ENCODE assay signal across 3 cellular contexts in the genomic region with DNA sequence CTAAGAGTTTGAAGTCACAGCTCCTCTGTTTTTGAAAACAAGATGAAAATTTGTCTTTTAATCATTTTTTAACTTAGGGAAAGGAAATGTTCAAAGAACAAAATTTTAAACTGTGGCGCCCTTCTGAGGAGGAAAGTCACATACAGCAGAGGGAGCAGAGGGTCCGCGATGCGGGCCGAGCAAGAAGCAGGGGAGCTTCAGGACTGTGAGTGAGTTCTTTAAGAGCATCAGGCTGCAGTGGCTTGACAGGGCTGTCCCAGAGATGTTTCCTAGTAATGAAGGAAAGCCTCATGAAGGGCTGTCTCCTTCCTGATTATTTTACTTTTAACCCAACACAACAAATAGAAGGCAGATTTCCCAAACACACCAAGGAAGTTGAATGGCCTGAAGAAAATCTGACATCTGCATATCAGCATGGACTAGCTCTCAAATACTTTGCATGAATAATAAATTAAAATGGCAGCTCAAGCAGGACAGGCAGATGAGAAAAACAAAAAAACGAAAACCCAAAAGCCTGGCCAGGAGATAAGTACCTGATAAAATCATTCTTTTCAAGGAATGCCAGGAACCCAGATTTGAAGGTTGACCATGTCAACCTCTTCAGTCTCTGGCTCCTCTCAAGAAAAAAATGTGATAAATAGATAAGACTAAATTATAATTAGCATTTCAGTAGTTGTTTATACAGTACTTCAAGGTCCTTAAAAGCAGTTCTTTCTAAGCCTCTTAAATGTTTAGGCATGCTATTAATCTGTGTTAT.
A peak's percentile ranks its signal among the peaks of the same experiment; 100 is the strongest.
TF ChIP-seq lines count a peak whose summit lies in the region.

No MANE protein-coding gene starts in this region.

TF ChIP-seq in SK-N-SH treated with all-trans-retinoic acid at 6 μM for 48 hours, 23 proteins besides CTCF, POLR2A, EP300 and RAD21:
- TF ChIP-seq ZFP3 (CRISPR knock-in tag; IDR thresholded peaks at IDR 0.05) (no peak), TOX (CRISPR knock-in tag; IDR thresholded peaks at IDR 0.05; ENCODE audit: borderline replicate concordance) (no peak), TCF4 (CRISPR knock-in tag; IDR thresholded peaks at IDR 0.05; ENCODE audit: borderline replicate concordance) (0 out of 2 replicates have a peak, but pooled peaks have one; percentile 39), ISL1 (CRISPR knock-in tag; IDR thresholded peaks at IDR 0.05) (peak; percentile 95), SNAI2 (CRISPR knock-in tag; IDR thresholded peaks at IDR 0.05) (peak; percentile 90), ESRRG (CRISPR knock-in tag; IDR thresholded peaks at IDR 0.05) (no peak), ZNF70 (CRISPR knock-in tag; IDR thresholded peaks at IDR 0.05) (no peak), OSR1 (CRISPR knock-in tag; IDR thresholded peaks at IDR 0.05) (no peak)

TF ChIP-seq in SK-N-SH, 30 proteins besides CTCF, POLR2A, EP300 and RAD21:
- no peak for TF ChIP-seq RXRA (IDR thresholded peaks at IDR 0.05; ENCODE audit: borderline replicate concordance, low read depth)
- no peak for TF ChIP-seq TCF12 (IDR thresholded peaks at IDR 0.05)
- no peak for TF ChIP-seq SMC3 (IDR thresholded peaks at IDR 0.05; ENCODE audit: low read depth, low read length)
- TF ChIP-seq, protein P1, sequence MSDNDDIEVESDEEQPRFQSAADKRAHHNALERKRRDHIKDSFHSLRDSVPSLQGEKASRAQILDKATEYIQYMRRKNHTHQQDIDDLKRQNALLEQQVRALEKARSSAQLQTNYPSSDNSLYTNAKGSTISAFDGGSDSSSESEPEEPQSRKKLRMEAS (IDR thresholded peaks at IDR 0.05; ENCODE audit: low read depth): no peak
- TF ChIP-seq, protein P2, sequence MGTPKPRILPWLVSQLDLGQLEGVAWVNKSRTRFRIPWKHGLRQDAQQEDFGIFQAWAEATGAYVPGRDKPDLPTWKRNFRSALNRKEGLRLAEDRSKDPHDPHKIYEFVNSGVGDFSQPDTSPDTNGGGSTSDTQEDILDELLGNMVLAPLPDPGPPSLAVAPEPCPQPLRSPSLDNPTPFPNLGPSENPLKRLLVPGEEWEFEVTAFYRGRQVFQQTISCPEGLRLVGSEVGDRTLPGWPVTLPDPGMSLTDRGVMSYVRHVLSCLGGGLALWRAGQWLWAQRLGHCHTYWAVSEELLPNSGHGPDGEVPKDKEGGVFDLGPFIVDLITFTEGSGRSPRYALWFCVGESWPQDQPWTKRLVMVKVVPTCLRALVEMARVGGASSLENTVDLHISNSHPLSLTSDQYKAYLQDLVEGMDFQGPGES (IDR thresholded peaks at IDR 0.05; ENCODE audit: low read depth, low read length): no peak
- no peak for TF ChIP-seq YY1 (IDR thresholded peaks at IDR 0.05; ENCODE audit: low read depth)
- TF ChIP-seq MXI1 (IDR thresholded peaks at IDR 0.05; ENCODE audit: low read depth, low read length): no peak
- no peak for TF ChIP-seq CHD2 (IDR thresholded peaks at IDR 0.05; ENCODE audit: low read length, partially characterized antibody)
- no peak for TF ChIP-seq FOXJ3 (CRISPR knock-in tag; IDR thresholded peaks at IDR 0.05)

TF ChIP-seq in H1, 55 proteins besides CTCF, POLR2A, EP300 and RAD21:
- TF ChIP-seq RXRA (IDR thresholded peaks at IDR 0.05; ENCODE audit: insufficient read depth, low read depth, low read length) (no peak), POLR2AphosphoS5 (IDR thresholded peaks at IDR 0.05; ENCODE audit: low read depth, low read length) (no peak), JUND (IDR thresholded peaks at IDR 0.05; ENCODE audit: low read length) (no peak), SIX5 (IDR thresholded peaks at IDR 0.05; ENCODE audit: low read depth, low read length) (no peak), JUN (IDR thresholded peaks at IDR 0.05; ENCODE audit: low read depth, low read length) (no peak), BCL11A (IDR thresholded peaks at IDR 0.05; ENCODE audit: low read depth in 2 of 2, low read length in 2 of 2) (no peak), HDAC6 (IDR thresholded peaks at IDR 0.05; ENCODE audit: low read depth, low read length) (no peak), TAF1 (IDR thresholded peaks at IDR 0.05; ENCODE audit: low read depth, low read length) (no peak), CHD1 (IDR thresholded peaks at IDR 0.05; ENCODE audit: low read depth, low read length) (no peak), GABPA (IDR thresholded peaks at IDR 0.05; ENCODE audit: borderline replicate concordance, insufficient read depth, low read length) (no peak), SUZ12 (IDR thresholded peaks at IDR 0.05; ENCODE audit: low read length) (no peak)
- TF ChIP-seq, protein P1 (IDR thresholded peaks at IDR 0.05): no peak
- TF ChIP-seq, protein P3, sequence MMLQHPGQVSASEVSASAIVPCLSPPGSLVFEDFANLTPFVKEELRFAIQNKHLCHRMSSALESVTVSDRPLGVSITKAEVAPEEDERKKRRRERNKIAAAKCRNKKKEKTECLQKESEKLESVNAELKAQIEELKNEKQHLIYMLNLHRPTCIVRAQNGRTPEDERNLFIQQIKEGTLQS (IDR thresholded peaks at IDR 0.05; ENCODE audit: insufficient read depth, low read depth, low read length): no peak
- TF ChIP-seq, protein P4, sequence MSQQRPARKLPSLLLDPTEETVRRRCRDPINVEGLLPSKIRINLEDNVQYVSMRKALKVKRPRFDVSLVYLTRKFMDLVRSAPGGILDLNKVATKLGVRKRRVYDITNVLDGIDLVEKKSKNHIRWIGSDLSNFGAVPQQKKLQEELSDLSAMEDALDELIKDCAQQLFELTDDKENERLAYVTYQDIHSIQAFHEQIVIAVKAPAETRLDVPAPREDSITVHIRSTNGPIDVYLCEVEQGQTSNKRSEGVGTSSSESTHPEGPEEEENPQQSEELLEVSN (IDR thresholded peaks at IDR 0.05): no peak
